20 cellular contexts compared by ENCODE assay signal in genomic region chr3:123129052-123129451, GRCh38.
"Had no signal": no experiment of that assay in that cellular context is flagged by ENCODE, and none has a peak within 500 bp of the region (broad histone marks: within the 10 kb centered on the region; RNA-seq: fewer than 3 reads in every experiment).

No MANE protein-coding gene starts in this region.

- H3K4me3 ChIP-seq: neural progenitor cell, ovary, stomach, thoracic aorta, upper lobe of left lung, uterus had no signal

- H3K4me1 Mint-ChIP-seq: central memory CD8-positive, alpha-beta T cell; naive thymus-derived CD8-positive, alpha-beta T cell had no signal

- H3K27me3 ChIP-seq: neural progenitor cell, ovary, stomach, upper lobe of left lung, uterus had no signal

- H3K4me3 Mint-ChIP-seq: central memory CD8-positive, alpha-beta T cell; dendritic cell treated with granulocyte-macrophage colony-stimulating factor and Interleukin-4, amounts not matched to agents 40 ng/mL and 50 ng/mL, for 4 days; naive thymus-derived CD8-positive, alpha-beta T cell; neural progenitor cell had no signal

- H3K9me3 Mint-ChIP-seq: central memory CD8-positive, alpha-beta T cell; dendritic cell treated with granulocyte-macrophage colony-stimulating factor and Interleukin-4, amounts not matched to agents 40 ng/mL and 50 ng/mL, for 4 days; naive thymus-derived CD8-positive, alpha-beta T cell; neural progenitor cell had no signal

- H3K27me3 Mint-ChIP-seq: central memory CD8-positive, alpha-beta T cell; dendritic cell treated with granulocyte-macrophage colony-stimulating factor and Interleukin-4, amounts not matched to agents 40 ng/mL and 50 ng/mL, for 4 days; naive thymus-derived CD8-positive, alpha-beta T cell; progenitor cell of endocrine pancreas had no signal

- H2AFZ ChIP-seq: neural progenitor cell had no signal

- H3K27ac ChIP-seq: neural progenitor cell, ovary, thoracic aorta, upper lobe of left lung, uterus had no signal

- DNase-seq: foreskin melanocyte; head of caudate nucleus; hippocampal formation; left colon; mammary epithelial cell; naive thymus-derived CD8-positive, alpha-beta T cell; nucleus accumbens; ovary; stimulated activated CD4-positive, alpha-beta T cell treated with anti-CD3 and anti-CD28 coated beads, Interleukin-12 subunit alpha, Interleukin-12 subunit beta, amount 100 ng/mL, for 4 hours; stimulated activated naive CD4-positive, alpha-beta T cell; stomach; substantia nigra; upper lobe of left lung; uterus had no signal

- H3K36me3 ChIP-seq: neural progenitor cell, ovary, uterus had no signal

- H3K4me1 ChIP-seq: upper lobe of left lung, uterus had no signal

- H3K27ac Mint-ChIP-seq: dendritic cell treated with granulocyte-macrophage colony-stimulating factor and Interleukin-4, amounts not matched to agents 40 ng/mL and 50 ng/mL, for 4 days; naive thymus-derived CD8-positive, alpha-beta T cell; neural progenitor cell; progenitor cell of endocrine pancreas had no signal

- ATAC-seq: naive thymus-derived CD8-positive, alpha-beta T cell; sciatic nerve had no signal

- H3K4me2 ChIP-seq: neural progenitor cell had no signal

- H3K9me3 ChIP-seq: ovary, stomach, thoracic aorta, upper lobe of left lung, uterus had no signal

- H3K9ac ChIP-seq: neural progenitor cell had no signal
